22 cellular contexts compared by ENCODE assay signal in the genomic region with DNA sequence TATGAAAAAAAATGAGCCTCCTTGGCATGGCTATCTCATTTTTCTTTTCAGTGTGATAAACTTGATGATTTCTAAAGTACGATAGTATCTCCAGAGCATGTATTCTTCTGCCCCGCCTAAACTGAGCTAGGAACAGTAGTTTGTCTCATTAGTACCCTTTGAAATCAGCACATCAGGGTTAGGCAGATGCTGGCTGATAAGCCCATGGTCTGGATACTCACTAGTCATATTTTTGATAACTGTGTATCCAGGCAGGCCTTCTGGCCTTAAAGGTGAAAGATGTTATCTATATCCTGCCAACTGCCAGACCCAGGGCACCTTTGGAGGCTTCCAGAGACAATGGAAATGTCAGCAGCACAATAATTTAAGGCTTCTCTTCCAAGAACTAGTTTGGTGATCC.
DNase-seq lines count a peak whose midpoint lies in the region; ATAC-seq, FAIRE-seq and TF ChIP-seq lines count a peak whose summit lies in the region.
"Had no signal": no experiment of that assay in that cellular context is flagged by ENCODE, and none has a peak within 500 bp of the region (broad histone marks: within the 10 kb centered on the region; RNA-seq: fewer than 3 reads in every experiment).

No MANE protein-coding gene starts in this region.

- H4K20me1 ChIP-seq in SK-N-SH (ENCODE audit: insufficient read depth), result no peaks in the 10 kb centered on the region
- H4K20me1 ChIP-seq in K562 (replicated peaks; ENCODE audit: control insufficient read depth, insufficient read depth, low read length), result no peaks in the 10 kb centered on the region
- H4K20me1 ChIP-seq: BLaER1 treated with 17β-estradiol and CSF1 and Interleukin-3, amounts not matched to agents 10 nM and 100 nM had no signal

- H3F3A ChIP-seq in SK-N-SH (replicated peaks; ENCODE audit: insufficient read depth), result no peaks in the 10 kb centered on the region

- no peak for TF ChIP-seq POLR2A in K562 (conservative IDR thresholded peaks at IDR 0.05)

- ATAC-seq in SK-N-SH treated with all-trans-retinoic acid at 6 μM for 48 hours (no peak), K562 (no peak), GM18511 (IDR thresholded peaks at IDR 0.05; ENCODE audit: unreplicated experiment) (no peak)
- ATAC-seq: A549, GM23338, HCT116 had no signal

- FAIRE-seq in K562 (lab: Jason Lieb, UNC), result no peak
- FAIRE-seq: A549, D721Med, GM12892, GM19239 had no signal

- WGBS in SK-N-SH (ENCODE audit: low lambda C conversion rate), result 82% methylated on average over 2 of the region's 2 CpGs
- 0% methylated on average over 2 of the region's 2 CpGs for WGBS in K562 (ENCODE audit: insufficient coverage, low coverage, missing lambda C conversion rate)

- no peak overlapping the region for H2AFZ ChIP-seq in SK-N-SH (ENCODE audit: low read depth)
- no peak overlapping the region for H2AFZ ChIP-seq in K562 (ENCODE audit: low read depth, low read length)
- H2AFZ ChIP-seq: GM23338 had no signal

- H3K4me3 ChIP-seq in SK-N-SH (ENCODE audit: low read depth in 2 of 2, low read length in 1 of 2) (no peak overlapping the region), K562 (no peak overlapping the region), tibial artery (no peak overlapping the region)
- H3K4me3 ChIP-seq: A549; BLaER1 treated with 17β-estradiol and CSF1 and Interleukin-3, amounts not matched to agents 10 nM and 100 nM; GM23338 had no signal

- in situ Hi-C loops in K562 (cut with MboI), result no loop called here

- peaks cover 0 to 5% of the 10 kb centered on the region in 2 experiments; a peak in 2 of 4 replicates for H3K4me1 ChIP-seq in SK-N-SH (ENCODE audit: control insufficient read depth in 1 of 2, insufficient read depth in 2 of 2, low read depth in 1 of 2, low read length in 1 of 2)
- H3K4me1 ChIP-seq in K562 (replicated peaks in 1 of 2; ENCODE audit: control insufficient read depth in 2 of 2, insufficient read depth in 2 of 2, low read length in 2 of 2), result no peaks in the 10 kb centered on the region
- H3K4me1 ChIP-seq in tibial artery, result peaks cover 0 to 43% (median 15%) of the 10 kb centered on the region in 4 donors
- H3K4me1 ChIP-seq: A549 had no signal

- TF ChIP-seq CTCF in SK-N-SH (IDR thresholded peaks at IDR 0.05) (no peak), K562 (IDR thresholded peaks at IDR 0.05 in 2 of 3, conservative IDR thresholded peaks at IDR 0.05 in 1 of 3; ENCODE audit: insufficient read depth in 2 of 3, low read depth in 1 of 3, low read length in 3 of 3) (no peak), tibial artery (IDR thresholded peaks at IDR 0.05) (no peak)

- H3K9me2 ChIP-seq in SK-N-SH, result no peaks in the 10 kb centered on the region

- H3K27ac ChIP-seq in SK-N-SH (ENCODE audit: low read depth in 2 of 2, low read length in 1 of 2), result no peak overlapping the region
- H3K27ac ChIP-seq in K562 (ENCODE audit: extremely low read depth, low read depth, low read length), result no peak overlapping the region
- peak overlapping the region; percentile 19 to 34 for H3K27ac ChIP-seq in tibial artery
- H3K27ac ChIP-seq: A549; BLaER1 treated with 17β-estradiol and CSF1 and Interleukin-3, amounts not matched to agents 10 nM and 100 nM had no signal

- TF ChIP-seq RAD21 in SK-N-SH (IDR thresholded peaks at IDR 0.05; ENCODE audit: low read length) (no peak), K562 (CRISPR knock-in tag; conservative IDR thresholded peaks at IDR 0.05 in 1 of 2, IDR thresholded peaks at IDR 0.05 in 1 of 2) (no peak)

- H3K27me3 ChIP-seq in SK-N-SH (ENCODE audit: insufficient read depth) (no peaks in the 10 kb centered on the region), K562 (ENCODE audit: control insufficient read depth in 2 of 2, insufficient read depth in 2 of 2, low read length in 2 of 2) (no peaks in the 10 kb centered on the region), tibial artery (no peaks in the 10 kb centered on the region)
- H3K27me3 ChIP-seq: BE2C; BLaER1 treated with 17β-estradiol and CSF1 and Interleukin-3, amounts not matched to agents 10 nM and 100 nM had no signal

- DNase-seq in SK-N-SH, result no peak
- DNase-seq in K562 (ENCODE audit: extremely low read depth in 1 of 4, low spot score in 3 of 4), result no peak
- DNase-seq in tibial artery, result no peak
- no peak for DNase-seq in head of caudate nucleus
- DNase-seq: 8988T; ACHN; AML-193; BE2C; CD4-positive, alpha-beta T cell; CD8-positive, alpha-beta memory T cell; DMS153; DND-41; H9 had no signal

- H3K4me2 ChIP-seq in SK-N-SH, result no peak overlapping the region
- no peak overlapping the region for H3K4me2 ChIP-seq in K562 (ENCODE audit: insufficient read depth, low read length)
- H3K4me2 ChIP-seq: A549; BLaER1 treated with 17β-estradiol and CSF1 and Interleukin-3, amounts not matched to agents 10 nM and 100 nM; GM23338 had no signal

- H3K79me2 ChIP-seq in SK-N-SH (ENCODE audit: insufficient read depth), result 0 out of 2 replicates have a peak, but pooled peaks cover 3% of the 10 kb centered on the region
- H3K79me2 ChIP-seq in K562 (ENCODE audit: control insufficient read depth, insufficient read depth, low read length), result no peaks in the 10 kb centered on the region

- no peaks in the 10 kb centered on the region for H3K9me1 ChIP-seq in K562 (ENCODE audit: control insufficient read depth, insufficient read depth, low read length)

- TF ChIP-seq EP300 in SK-N-SH (IDR thresholded peaks at IDR 0.05; ENCODE audit: borderline replicate concordance in 1 of 2, low read depth in 1 of 2, low read length in 1 of 2), result peak in 1 of 2 experiments; percentile 49; a peak in 1 of 4 replicates
- no peak for TF ChIP-seq EP300 in K562 (IDR thresholded peaks at IDR 0.05; ENCODE audit: low read length)

- intact Hi-C loops in K562 (cut with micrococcal nuclease), result no loop called here
- intact Hi-C loops in tibial artery (cut with DNase I; ENCODE audit: low total_unique reads), result no loop called here
- intact Hi-C loops in head of caudate nucleus (cut with DNase I), result no loop called here

- H3K9me3 ChIP-seq in SK-N-SH (peaks cover 8% of the 10 kb centered on the region), K562 (replicated peaks; ENCODE audit: control insufficient read depth, insufficient read depth, low read depth, low read length) (no peaks in the 10 kb centered on the region), tibial artery (peaks cover 0 to 4% (median 0%) of the 10 kb centered on the region in 3 donors)
- H3K9me3 ChIP-seq: BE2C had no signal

- no TSS peak for BruUV-seq in K562 (replicated peaks; lab: Mats Ljungman, UMichigan)

- H3K9ac ChIP-seq in SK-N-SH (no peak overlapping the region), K562 (ENCODE audit: insufficient read depth in 1 of 2, low read depth in 2 of 2, low read length in 2 of 2) (no peak overlapping the region)
- H3K9ac ChIP-seq: BLaER1 treated with 17β-estradiol and CSF1 and Interleukin-3, amounts not matched to agents 10 nM and 100 nM had no signal

- CTCF ChIA-PET in SK-N-SH (lab: Yijun Ruan, JAX), result interaction anchor here (3.0 kb wide), 1 partner anchor 15 kb away, joined by 11 read pairs; no protein-coding TSS in a partner anchor
- CTCF ChIA-PET in K562 (lab: Yijun Ruan, JAX; ENCODE audit: low intra/inter-chr PET ratio), result no interaction called here

- POLR2A ChIA-PET in SK-N-SH (lab: Yijun Ruan, JAX) (no interaction called here), K562 (lab: Yijun Ruan, JAX) (no interaction called here)

- peaks cover 72 to 98% of the 10 kb centered on the region in 2 experiments for H3K36me3 ChIP-seq in SK-N-SH (replicated peaks in 1 of 2; ENCODE audit: control insufficient read depth in 1 of 2, insufficient read depth in 2 of 2, low read length in 1 of 2)
- no peaks in the 10 kb centered on the region for H3K36me3 ChIP-seq in K562 (ENCODE audit: control insufficient read depth, insufficient read depth, low read length)
- H3K36me3 ChIP-seq in tibial artery, result peaks cover 16 to 44% (median 30%) of the 10 kb centered on the region in 3 donors
- H3K36me3 ChIP-seq: BE2C had no signal

TF ChIP-seq in SK-N-SH treated with all-trans-retinoic acid at 6 μM for 48 hours, 23 proteins besides CTCF, POLR2A, EP300 and RAD21:
- TF ChIP-seq, protein P1, sequence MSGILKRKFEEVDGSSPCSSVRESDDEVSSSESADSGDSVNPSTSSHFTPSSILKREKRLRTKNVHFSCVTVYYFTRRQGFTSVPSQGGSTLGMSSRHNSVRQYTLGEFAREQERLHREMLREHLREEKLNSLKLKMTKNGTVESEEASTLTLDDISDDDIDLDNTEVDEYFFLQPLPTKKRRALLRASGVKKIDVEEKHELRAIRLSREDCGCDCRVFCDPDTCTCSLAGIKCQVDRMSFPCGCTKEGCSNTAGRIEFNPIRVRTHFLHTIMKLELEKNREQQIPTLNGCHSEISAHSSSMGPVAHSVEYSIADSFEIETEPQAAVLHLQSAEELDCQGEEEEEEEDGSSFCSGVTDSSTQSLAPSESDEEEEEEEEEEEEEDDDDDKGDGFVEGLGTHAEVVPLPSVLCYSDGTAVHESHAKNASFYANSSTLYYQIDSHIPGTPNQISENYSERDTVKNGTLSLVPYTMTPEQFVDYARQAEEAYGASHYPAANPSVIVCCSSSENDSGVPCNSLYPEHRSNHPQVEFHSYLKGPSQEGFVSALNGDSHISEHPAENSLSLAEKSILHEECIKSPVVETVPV (CRISPR knock-in tag; IDR thresholded peaks at IDR 0.05), result no peak
- no peak for TF ChIP-seq RARB (CRISPR knock-in tag; IDR thresholded peaks at IDR 0.05)
TF ChIP-seq in SK-N-SH treated with all-trans-retinoic acid at 6 μM for 48 hours: peak in this region for 0.

TF ChIP-seq in K562, 482 proteins besides CTCF, POLR2A, EP300 and RAD21:
- 0 out of 2 replicates have a peak, but pooled peaks have one; percentile 34 for TF ChIP-seq ZBTB17 (CRISPR knock-in tag; IDR thresholded peaks at IDR 0.05)
- TF ChIP-seq, protein P2, sequence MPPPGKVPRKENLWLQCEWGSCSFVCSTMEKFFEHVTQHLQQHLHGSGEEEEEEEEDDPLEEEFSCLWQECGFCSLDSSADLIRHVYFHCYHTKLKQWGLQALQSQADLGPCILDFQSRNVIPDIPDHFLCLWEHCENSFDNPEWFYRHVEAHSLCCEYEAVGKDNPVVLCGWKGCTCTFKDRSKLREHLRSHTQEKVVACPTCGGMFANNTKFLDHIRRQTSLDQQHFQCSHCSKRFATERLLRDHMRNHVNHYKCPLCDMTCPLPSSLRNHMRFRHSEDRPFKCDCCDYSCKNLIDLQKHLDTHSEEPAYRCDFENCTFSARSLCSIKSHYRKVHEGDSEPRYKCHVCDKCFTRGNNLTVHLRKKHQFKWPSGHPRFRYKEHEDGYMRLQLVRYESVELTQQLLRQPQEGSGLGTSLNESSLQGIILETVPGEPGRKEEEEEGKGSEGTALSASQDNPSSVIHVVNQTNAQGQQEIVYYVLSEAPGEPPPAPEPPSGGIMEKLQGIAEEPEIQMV (tag; conservative IDR thresholded peaks at IDR 0.05; ENCODE audit: low read depth), result no peak
- TF ChIP-seq, protein P3, sequence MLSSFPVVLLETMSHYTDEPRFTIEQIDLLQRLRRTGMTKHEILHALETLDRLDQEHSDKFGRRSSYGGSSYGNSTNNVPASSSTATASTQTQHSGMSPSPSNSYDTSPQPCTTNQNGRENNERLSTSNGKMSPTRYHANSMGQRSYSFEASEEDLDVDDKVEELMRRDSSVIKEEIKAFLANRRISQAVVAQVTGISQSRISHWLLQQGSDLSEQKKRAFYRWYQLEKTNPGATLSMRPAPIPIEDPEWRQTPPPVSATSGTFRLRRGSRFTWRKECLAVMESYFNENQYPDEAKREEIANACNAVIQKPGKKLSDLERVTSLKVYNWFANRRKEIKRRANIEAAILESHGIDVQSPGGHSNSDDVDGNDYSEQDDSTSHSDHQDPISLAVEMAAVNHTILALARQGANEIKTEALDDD (IDR thresholded peaks at IDR 0.05), result peak; percentile 31; the same call in 1 of the 2 replicates
TF ChIP-seq in K562: peak in this region for 2.

Comparison
In these comparisons a context has a peak if more than half of its experiments do, and no peak if none do; other contexts are left out.
1. H3K27ac ChIP-seq: peak in tibial artery (2 of 2); none in SK-N-SH (0 of 2) and K562 (single experiment).